20 cellular contexts compared by ENCODE assay signal in genomic region chr1:91949356-91949699, GRCh38. TPM values are rescaled to one million over a fixed set of nuclear protein-coding genes. Genes with fewer than 3 reads are reported as not detected.
DNase-seq lines count a peak whose midpoint lies in the region; ATAC-seq lines count a peak whose summit lies in the region.
"Had no signal": no experiment of that assay in that cellular context is flagged by ENCODE, and none has a peak within 500 bp of the region (broad histone marks: within the 10 kb centered on the region; RNA-seq: fewer than 3 reads in every experiment).

Gene BRDT, plus strand, starts transcription at chr1:91949401. Its CDS starts 13,354 bp downstream, at chr1:91962755.

- H3K4me1 Mint-ChIP-seq in activated naive CD4-positive, alpha-beta T cell treated with anti-CD3 and anti-CD28 coated beads, Interleukin-2, amount 10 ng/mL, durations not matched to agents 7 days and 5 days = peaks cover 18% of the 10 kb centered on the region
- H3K4me1 Mint-ChIP-seq in stimulated activated naive CD8-positive, alpha-beta T cell treated with anti-CD3 and anti-CD28 coated beads, Interleukin-15, amount 100 ng/mL, for 72 hours = peaks cover 19% of the 10 kb centered on the region

- H3K4me3 ChIP-seq in SJCRH30 = peak within 1 kb of the TSS; percentile 29
- H3K4me3 ChIP-seq in effector memory CD4-positive, alpha-beta T cell (ENCODE audit: insufficient read depth, low read depth, low read length, poor library complexity, severe bottlenecking) = peak within 1 kb of the TSS; percentile 17
- H3K4me3 ChIP-seq: colonic mucosa, right atrium auricular region, tibial artery had no signal

- CTCF ChIA-PET in activated naive CD4-positive, alpha-beta T cell treated with anti-CD3 and anti-CD28 coated beads, Interleukin-2, amount 10 ng/mL, durations not matched to agents 7 days and 5 days (lab: Charles Lee) = no interaction called here

- no peak for ATAC-seq in activated naive CD4-positive, alpha-beta T cell treated with anti-CD3 and anti-CD28 coated beads, Interleukin-2, amount 50 U/mL, for 72 hours
- no peak for ATAC-seq in stimulated activated naive CD8-positive, alpha-beta T cell treated with anti-CD3 and anti-CD28 coated beads, Interleukin-15, amount 100 ng/mL, for 72 hours

- H3K4me1 ChIP-seq in SJCRH30 = no peaks in the 10 kb centered on the region
- peaks cover 6% of the 10 kb centered on the region for H3K4me1 ChIP-seq in effector memory CD4-positive, alpha-beta T cell (ENCODE audit: control insufficient read depth, insufficient read depth, low read length, poor library complexity, severe bottlenecking)
- H3K4me1 ChIP-seq: colonic mucosa, right atrium auricular region, tibial artery had no signal

- DNase-seq in activated naive CD4-positive, alpha-beta T cell treated with anti-CD3 and anti-CD28 coated beads, Interleukin-2, amount 10 ng/mL, durations not matched to agents 7 days and 5 days = no peak
- no peak for DNase-seq in activated naive CD4-positive, alpha-beta T cell treated with anti-CD3 and anti-CD28 coated beads, Interleukin-2, amount 50 U/mL, for 72 hours (ENCODE audit: low spot score in 2 of 2)
- DNase-seq in SJCRH30 = no peak
- DNase-seq in effector memory CD4-positive, alpha-beta T cell = no peak
- no peak for DNase-seq in stimulated activated naive CD8-positive, alpha-beta T cell treated with anti-CD3 and anti-CD28 coated beads, Interleukin-15, amount 100 ng/mL, for 72 hours
- no peak for DNase-seq in NCI-H2081 treated with DMSO at 0.1 percent for 48 hours (lab: John Stamatoyannopoulos, UW)
- DNase-seq in NCI-H1436 treated with DMSO at 0.1 percent for 48 hours (lab: John Stamatoyannopoulos, UW) = no peak
- DNase-seq in NCI-H526 (lab: John Stamatoyannopoulos, UW) = no peak
- DNase-seq: colonic mucosa, NCI-H1092 treated with DMSO at 0.1 percent for 48 hours, NCI-H2107, occipital lobe, tibial artery had no signal

- H3K27ac Mint-ChIP-seq in activated naive CD4-positive, alpha-beta T cell treated with anti-CD3 and anti-CD28 coated beads, Interleukin-2, amount 10 ng/mL, durations not matched to agents 7 days and 5 days = peak within 1 kb of the TSS; percentile 90
- no peak within 1 kb of the TSS for H3K27ac Mint-ChIP-seq in activated naive CD4-positive, alpha-beta T cell treated with anti-CD3 and anti-CD28 coated beads, Interleukin-2, amount 50 U/mL, for 72 hours
- peak within 1 kb of the TSS in 1 of 2 donors; percentile 42 for H3K27ac Mint-ChIP-seq in stimulated activated naive CD8-positive, alpha-beta T cell treated with anti-CD3 and anti-CD28 coated beads, Interleukin-15, amount 100 ng/mL, for 72 hours

- peak within 1 kb of the TSS; percentile 1 for H3K4me3 Mint-ChIP-seq in activated naive CD4-positive, alpha-beta T cell treated with anti-CD3 and anti-CD28 coated beads, Interleukin-2, amount 10 ng/mL, durations not matched to agents 7 days and 5 days
- peak within 1 kb of the TSS; percentile 59 to 61 for H3K4me3 Mint-ChIP-seq in stimulated activated naive CD8-positive, alpha-beta T cell treated with anti-CD3 and anti-CD28 coated beads, Interleukin-15, amount 100 ng/mL, for 72 hours

- peaks cover 17% of the 10 kb centered on the region for H3K9me3 Mint-ChIP-seq in activated naive CD4-positive, alpha-beta T cell treated with anti-CD3 and anti-CD28 coated beads, Interleukin-2, amount 10 ng/mL, durations not matched to agents 7 days and 5 days
- H3K9me3 Mint-ChIP-seq in activated naive CD4-positive, alpha-beta T cell treated with anti-CD3 and anti-CD28 coated beads, Interleukin-2, amount 50 U/mL, for 72 hours = peaks cover 0 to 7% of the 10 kb centered on the region in 2 donors
- H3K9me3 Mint-ChIP-seq in stimulated activated naive CD8-positive, alpha-beta T cell treated with anti-CD3 and anti-CD28 coated beads, Interleukin-15, amount 100 ng/mL, for 72 hours = peaks cover 0 to 7% of the 10 kb centered on the region in 2 donors

- H3K36me3 ChIP-seq in SJCRH30 = no peaks in the 10 kb centered on the region
- no peaks in the 10 kb centered on the region for H3K36me3 ChIP-seq in effector memory CD4-positive, alpha-beta T cell (ENCODE audit: control insufficient read depth, insufficient read depth, low read length)
- H3K36me3 ChIP-seq: colonic mucosa, right atrium auricular region, tibial artery had no signal

- no peaks in the 10 kb centered on the region for H3K9me3 ChIP-seq in SJCRH30 (replicated peaks)
- H3K9me3 ChIP-seq in effector memory CD4-positive, alpha-beta T cell (ENCODE audit: control insufficient read depth, low read length) = no peaks in the 10 kb centered on the region
- H3K9me3 ChIP-seq: colonic mucosa, right atrium auricular region, tibial artery had no signal

- H3K27me3 Mint-ChIP-seq in activated naive CD4-positive, alpha-beta T cell treated with anti-CD3 and anti-CD28 coated beads, Interleukin-2, amount 10 ng/mL, durations not matched to agents 7 days and 5 days = peaks cover 5% of the 10 kb centered on the region
- H3K27me3 Mint-ChIP-seq in stimulated activated naive CD8-positive, alpha-beta T cell treated with anti-CD3 and anti-CD28 coated beads, Interleukin-15, amount 100 ng/mL, for 72 hours = no peaks in the 10 kb centered on the region

- H3K27me3 ChIP-seq in SJCRH30 = no peaks in the 10 kb centered on the region
- H3K27me3 ChIP-seq in effector memory CD4-positive, alpha-beta T cell (replicated peaks; ENCODE audit: control insufficient read depth, insufficient read depth, low read length, poor library complexity, severe bottlenecking) = no peaks in the 10 kb centered on the region
- H3K27me3 ChIP-seq: colonic mucosa, right atrium auricular region, tibial artery had no signal

- H3K36me3 Mint-ChIP-seq in activated naive CD4-positive, alpha-beta T cell treated with anti-CD3 and anti-CD28 coated beads, Interleukin-2, amount 10 ng/mL, durations not matched to agents 7 days and 5 days = peaks cover 7% of the 10 kb centered on the region
- peaks cover 0 to 7% of the 10 kb centered on the region in 2 donors for H3K36me3 Mint-ChIP-seq in activated naive CD4-positive, alpha-beta T cell treated with anti-CD3 and anti-CD28 coated beads, Interleukin-2, amount 50 U/mL, for 72 hours

- no peak within 1 kb of the TSS for H3K27ac ChIP-seq in SJCRH30
- peak within 1 kb of the TSS; percentile 63 for H3K27ac ChIP-seq in effector memory CD4-positive, alpha-beta T cell (ENCODE audit: insufficient read depth, low read length, poor library complexity, severe bottlenecking)
- H3K27ac ChIP-seq: colonic mucosa, right atrium auricular region, RWPE1, tibial artery had no signal

RNA-seq across cellular contexts. Expression of gene BRDT, which starts in this region (rescaled TPM):
- under 1 TPM in 1 of 2 donors, not detected in 1; 0.10 TPM for total RNA-seq in activated naive CD4-positive, alpha-beta T cell treated with anti-CD3 and anti-CD28 coated beads, Interleukin-2, amount 50 U/mL, for 72 hours
- total RNA-seq in SJCRH30 (2014; rRNA removed; shearing (Covaris generic)) = not detected in 2 replicates
- total RNA-seq: activated CD8-positive, alpha-beta memory T cell treated with anti-CD3 and anti-CD28 coated beads for 36 hours; colonic mucosa; Daoy; LHCN-M2; lower leg skin; mucosa of gallbladder; occipital lobe; right atrium auricular region had no signal
